Comparison of ENCODE assay signal across 17 cellular contexts in genomic region chr13:43805681-43806128, GRCh38. TPM values are rescaled to one million over a fixed set of nuclear protein-coding genes. Genes with fewer than 3 reads are reported as not detected.
DNase-seq lines count a peak whose midpoint lies in the region; ATAC-seq and TF ChIP-seq lines count a peak whose summit lies in the region.
"Had no signal": no experiment of that assay in that cellular context is flagged by ENCODE, and none has a peak within 500 bp of the region (broad histone marks: within the 10 kb centered on the region; RNA-seq: fewer than 3 reads in every experiment).

No MANE protein-coding gene starts in this region.

- in situ Hi-C loops in brain microvascular endothelial cell (cut with HindIII; ENCODE audit: low pct_ligation_motif_present, low sequenced_read_pairs): no loop called here

- H3K27me3 ChIP-seq in brain microvascular endothelial cell (replicated peaks) (no peaks in the 10 kb centered on the region), layer of hippocampus (ENCODE audit: control insufficient read depth, insufficient read depth, low read length) (no peaks in the 10 kb centered on the region)
- H3K27me3 ChIP-seq: BE2C, right atrium auricular region, suprapubic skin had no signal

- H3K4me3 ChIP-seq in GM12865 (ENCODE audit: low read depth, low read length) (no peak overlapping the region), brain microvascular endothelial cell (ENCODE audit: low read depth, low read length) (no peak overlapping the region)
- H3K4me3 ChIP-seq: right atrium auricular region, suprapubic skin had no signal

- TF ChIP-seq CTCF in GM12865 (IDR thresholded peaks at IDR 0.05; ENCODE audit: insufficient read depth, low read depth, low read length, missing control alignments) (no peak), brain microvascular endothelial cell (IDR thresholded peaks at IDR 0.05; ENCODE audit: low read depth, low read length, missing control alignments) (no peak)

- DNase-seq in GM12865 (ENCODE audit: low read depth) (peak; percentile 43), NCI-H460 (ENCODE audit: extremely low read depth, low read depth) (peak; percentile 50), brain microvascular endothelial cell (peak; percentile 27), SIG-M5 treated with dmso at 0.1 percent for 504 hours (lab: John Stamatoyannopoulos, UW; ENCODE audit: unreplicated experiment) (no peak), NCI-H446 (lab: John Stamatoyannopoulos, UW) (no peak), retina (no peak)
- DNase-seq: BE2C, DMS79 treated with DMSO at 0.1 percent for 48 hours, glutamatergic neuron, NCI-H1436 treated with DMSO at 0.1 percent for 48 hours, NCI-H524, OCI-M1 had no signal

- H3K27ac ChIP-seq in brain microvascular endothelial cell: peak overlapping the region; percentile 54
- peak overlapping the region; percentile 71 for H3K27ac ChIP-seq in layer of hippocampus (ENCODE audit: low read depth, low read length)
- H3K27ac ChIP-seq: KMS-11, right atrium auricular region, suprapubic skin had no signal

- ATAC-seq in HG02852 (IDR thresholded peaks at IDR 0.05; ENCODE audit: unreplicated experiment): no peak

- no peaks in the 10 kb centered on the region for H3K36me3 ChIP-seq in brain microvascular endothelial cell (replicated peaks)
- H3K36me3 ChIP-seq: BE2C, right atrium auricular region, suprapubic skin had no signal

RNA-seq across cellular contexts. Expression of gene ENOX1, which starts 18.9 kb away (rescaled TPM):
- total RNA-seq in NCI-H460 (2014; rRNA removed; shearing (Covaris generic)): 7.2 and 7.6 TPM in 2 replicates
- polyA plus RNA-seq in NCI-H460 (2014; cell fraction: nucleus; rRNA removed): 2.0 and 4.8 TPM in 2 replicates

Comparison
In these comparisons a context has a peak if more than half of its experiments do, and no peak if none do; other contexts are left out.
1. DNase-seq: peak in GM12865 (single experiment), NCI-H460 (single experiment) and brain microvascular endothelial cell (single experiment); none in SIG-M5 treated with dmso at 0.1 percent for 504 hours (single experiment), NCI-H446 (0 of 2) and retina (single experiment).